ENCODE assay signal across 16 cellular contexts in genomic region chr13:91346062-91346461, GRCh38.
DNase-seq lines count a peak whose midpoint lies in the region; ATAC-seq lines count a peak whose summit lies in the region.
"Had no signal": no experiment of that assay in that cellular context is flagged by ENCODE, and none has a peak within 500 bp of the region (broad histone marks: within the 10 kb centered on the region; RNA-seq: fewer than 3 reads in every experiment).

No MANE protein-coding gene starts in this region.

- ATAC-seq in stimulated activated naive CD8-positive, alpha-beta T cell treated with anti-CD3 and anti-CD28 coated beads, Interleukin-15, Interleukin-2, amounts not matched to agents 100 U/mL and 50 U/mL, for 24 hours: no peak
- ATAC-seq in HG03175 (IDR thresholded peaks at IDR 0.05; ENCODE audit: unreplicated experiment): no peak

- peaks cover 20% of the 10 kb centered on the region for H3K36me3 Mint-ChIP-seq in T-helper 1 cell treated with Interleukin-12 subunit alpha and Interleukin-12 subunit beta and Interleukin-4 antibody, amounts not matched to agents 30 μg/mL and 1 μg/mL, for 36 hours (ENCODE audit: low read depth)
- H3K36me3 Mint-ChIP-seq in stimulated activated naive CD8-positive, alpha-beta T cell treated with anti-CD3 and anti-CD28 coated beads, Interleukin-15, Interleukin-2, amounts not matched to agents 100 ng/mL and 50 ng/mL, for 24 hours (ENCODE audit: low read depth): peaks cover 22% of the 10 kb centered on the region
- H3K36me3 Mint-ChIP-seq in activated naive CD8-positive, alpha-beta T cell: peaks cover 18% of the 10 kb centered on the region

- no peaks in the 10 kb centered on the region for H3K27me3 Mint-ChIP-seq in T-helper 1 cell treated with Interleukin-12 subunit alpha and Interleukin-12 subunit beta and Interleukin-4 antibody, amounts not matched to agents 30 μg/mL and 1 μg/mL, for 36 hours (ENCODE audit: low read depth)
- H3K27me3 Mint-ChIP-seq in stimulated activated naive CD8-positive, alpha-beta T cell treated with anti-CD3 and anti-CD28 coated beads, Interleukin-15, Interleukin-2, amounts not matched to agents 100 ng/mL and 50 ng/mL, for 24 hours: no peaks in the 10 kb centered on the region
- no peaks in the 10 kb centered on the region for H3K27me3 Mint-ChIP-seq in activated naive CD8-positive, alpha-beta T cell
- H3K27me3 Mint-ChIP-seq: central memory CD8-positive, alpha-beta T cell had no signal

- H3K4me1 Mint-ChIP-seq in T-helper 1 cell treated with Interleukin-12 subunit alpha and Interleukin-12 subunit beta and Interleukin-4 antibody, amounts not matched to agents 30 μg/mL and 1 μg/mL, for 36 hours (ENCODE audit: low read depth): peaks cover 39% of the 10 kb centered on the region
- peaks cover 62% of the 10 kb centered on the region for H3K4me1 Mint-ChIP-seq in stimulated activated naive CD8-positive, alpha-beta T cell treated with anti-CD3 and anti-CD28 coated beads, Interleukin-15, Interleukin-2, amounts not matched to agents 100 ng/mL and 50 ng/mL, for 24 hours (ENCODE audit: low read depth)
- peaks cover 45% of the 10 kb centered on the region for H3K4me1 Mint-ChIP-seq in activated naive CD8-positive, alpha-beta T cell (ENCODE audit: low read depth)

- no peak overlapping the region for H3K4me3 Mint-ChIP-seq in T-helper 1 cell treated with Interleukin-12 subunit alpha and Interleukin-12 subunit beta and Interleukin-4 antibody, amounts not matched to agents 30 μg/mL and 1 μg/mL, for 36 hours
- peak overlapping the region; percentile 93 for H3K4me3 Mint-ChIP-seq in stimulated activated naive CD8-positive, alpha-beta T cell treated with anti-CD3 and anti-CD28 coated beads, Interleukin-15, Interleukin-2, amounts not matched to agents 100 ng/mL and 50 ng/mL, for 24 hours
- peak overlapping the region; percentile 95 for H3K4me3 Mint-ChIP-seq in activated naive CD8-positive, alpha-beta T cell

- no peaks in the 10 kb centered on the region for H3K9me3 Mint-ChIP-seq in T-helper 1 cell treated with Interleukin-12 subunit alpha and Interleukin-12 subunit beta and Interleukin-4 antibody, amounts not matched to agents 30 μg/mL and 1 μg/mL, for 36 hours
- no peaks in the 10 kb centered on the region for H3K9me3 Mint-ChIP-seq in stimulated activated naive CD8-positive, alpha-beta T cell treated with anti-CD3 and anti-CD28 coated beads, Interleukin-15, Interleukin-2, amounts not matched to agents 100 ng/mL and 50 ng/mL, for 24 hours
- H3K9me3 Mint-ChIP-seq in activated naive CD8-positive, alpha-beta T cell (ENCODE audit: low read depth): no peaks in the 10 kb centered on the region
- H3K9me3 Mint-ChIP-seq: central memory CD8-positive, alpha-beta T cell had no signal

- H3K27ac Mint-ChIP-seq in T-helper 1 cell treated with Interleukin-12 subunit alpha and Interleukin-12 subunit beta and Interleukin-4 antibody, amounts not matched to agents 30 μg/mL and 1 μg/mL, for 36 hours: peak overlapping the region; percentile 81
- H3K27ac Mint-ChIP-seq in stimulated activated naive CD8-positive, alpha-beta T cell treated with anti-CD3 and anti-CD28 coated beads, Interleukin-15, Interleukin-2, amounts not matched to agents 100 ng/mL and 50 ng/mL, for 24 hours: peak overlapping the region; percentile 99
- peak overlapping the region; percentile 99 for H3K27ac Mint-ChIP-seq in activated naive CD8-positive, alpha-beta T cell

- DNase-seq in T-helper 1 cell (no peak), NCI-H2227 treated with DMSO at 0.1 percent for 48 hours (lab: John Stamatoyannopoulos, UW) (no peak), NCI-H748 treated with DMSO at 0.1 percent for 48 hours (lab: John Stamatoyannopoulos, UW) (no peak)
- no peak for DNase-seq in stimulated activated naive CD8-positive, alpha-beta T cell treated with anti-CD3 and anti-CD28 coated beads, Interleukin-15, Interleukin-2, amounts not matched to agents 100 U/mL and 50 U/mL, for 24 hours
- DNase-seq: aorta, erythroblast, foreskin melanocyte, NCI-H1417 treated with DMSO at 0.1 percent for 48 hours, occipital lobe, SIG-M5, T-helper 9 cell had no signal
